ENCODE assay signal across 8 cellular contexts in genomic region chr20:53652859-53653520, GRCh38. TPM values are rescaled to one million over a fixed set of nuclear protein-coding genes. Genes with fewer than 3 reads are reported as not detected.
DNase-seq lines count a peak whose midpoint lies in the region; ATAC-seq and TF ChIP-seq lines count a peak whose summit lies in the region.

No MANE protein-coding gene starts in this region.

- H3K9me3 Mint-ChIP-seq in stimulated activated naive CD8-positive, alpha-beta T cell treated with anti-CD3 and anti-CD28 coated beads, Interleukin-15, Interleukin-2, amounts not matched to agents 100 ng/mL and 50 ng/mL, for 24 hours, result no peaks in the 10 kb centered on the region
- no peaks in the 10 kb centered on the region for H3K9me3 Mint-ChIP-seq in activated CD8-positive, alpha-beta T cell treated with anti-CD3 and anti-CD28 coated beads for 36 hours
- H3K9me3 Mint-ChIP-seq in memory B cell, result no peaks in the 10 kb centered on the region

- no peak for ATAC-seq in stimulated activated naive CD8-positive, alpha-beta T cell treated with anti-CD3 and anti-CD28 coated beads, Interleukin-15, Interleukin-2, amounts not matched to agents 100 U/mL and 50 U/mL, for 24 hours
- peak; percentile 14 for ATAC-seq in activated CD8-positive, alpha-beta T cell treated with anti-CD3 and anti-CD28 coated beads for 36 hours
- ATAC-seq in memory B cell (ENCODE audit: low read depth), result no peak

- no peaks in the 10 kb centered on the region for H3K36me3 Mint-ChIP-seq in stimulated activated naive CD8-positive, alpha-beta T cell treated with anti-CD3 and anti-CD28 coated beads, Interleukin-15, Interleukin-2, amounts not matched to agents 100 ng/mL and 50 ng/mL, for 24 hours (ENCODE audit: low read depth)
- no peaks in the 10 kb centered on the region for H3K36me3 Mint-ChIP-seq in activated CD8-positive, alpha-beta T cell treated with anti-CD3 and anti-CD28 coated beads for 36 hours (ENCODE audit: low read depth)
- no peaks in the 10 kb centered on the region for H3K36me3 Mint-ChIP-seq in memory B cell

- no peaks in the 10 kb centered on the region for H3K27me3 Mint-ChIP-seq in stimulated activated naive CD8-positive, alpha-beta T cell treated with anti-CD3 and anti-CD28 coated beads, Interleukin-15, Interleukin-2, amounts not matched to agents 100 ng/mL and 50 ng/mL, for 24 hours
- H3K27me3 Mint-ChIP-seq in activated CD8-positive, alpha-beta T cell treated with anti-CD3 and anti-CD28 coated beads for 36 hours, result no peaks in the 10 kb centered on the region
- H3K27me3 Mint-ChIP-seq in memory B cell, result no peaks in the 10 kb centered on the region

- intact Hi-C loops in activated CD8-positive, alpha-beta T cell treated with anti-CD3 and anti-CD28 coated beads for 36 hours (cut with micrococcal nuclease), result loop anchor here (5.0 kb wide), 1 partner anchor 61 kb away; the partner anchor contains the start of gene ZNF217

- POLR2A ChIA-PET in activated CD8-positive, alpha-beta T cell treated with anti-CD3 and anti-CD28 coated beads for 36 hours (lab: Charles Lee), result interaction anchor here (1.0 to 1.2 kb wide), 3 partner anchors 40 to 67 kb away, joined by 3 to 4 read pairs (median 3); no protein-coding TSS in a partner anchor

- H3K4me3 Mint-ChIP-seq in stimulated activated naive CD8-positive, alpha-beta T cell treated with anti-CD3 and anti-CD28 coated beads, Interleukin-15, Interleukin-2, amounts not matched to agents 100 ng/mL and 50 ng/mL, for 24 hours, result peak overlapping the region; percentile 79
- H3K4me3 Mint-ChIP-seq in activated CD8-positive, alpha-beta T cell treated with anti-CD3 and anti-CD28 coated beads for 36 hours, result peak overlapping the region; percentile 72
- peak overlapping the region; percentile 77 for H3K4me3 Mint-ChIP-seq in memory B cell

- no peak for TF ChIP-seq CTCF in activated CD8-positive, alpha-beta T cell treated with anti-CD3 and anti-CD28 coated beads for 36 hours (IDR thresholded peaks at IDR 0.05)

- H3K27ac Mint-ChIP-seq in stimulated activated naive CD8-positive, alpha-beta T cell treated with anti-CD3 and anti-CD28 coated beads, Interleukin-15, Interleukin-2, amounts not matched to agents 100 ng/mL and 50 ng/mL, for 24 hours, result peak overlapping the region; percentile 92
- H3K27ac Mint-ChIP-seq in activated CD8-positive, alpha-beta T cell treated with anti-CD3 and anti-CD28 coated beads for 36 hours, result peak overlapping the region; percentile 97
- peak overlapping the region; percentile 99 for H3K27ac Mint-ChIP-seq in memory B cell

- no peak for DNase-seq in stimulated activated naive CD8-positive, alpha-beta T cell treated with anti-CD3 and anti-CD28 coated beads, Interleukin-15, Interleukin-2, amounts not matched to agents 100 U/mL and 50 U/mL, for 24 hours
- no peak for DNase-seq in activated CD8-positive, alpha-beta T cell treated with anti-CD3 and anti-CD28 coated beads for 36 hours
- no peak for DNase-seq in memory B cell (ENCODE audit: low spot score in 2 of 2)
- no peak for DNase-seq in AG08396 (ENCODE audit: low spot score)
- DNase-seq in SHP77 treated with DMSO at 0.1 percent for 48 hours (lab: John Stamatoyannopoulos, UW), result no peak
- DNase-seq in stimulated activated CD4-positive, alpha-beta T cell treated with anti-CD3 and anti-CD28 coated beads, Interleukin-4, amount 100 ng/mL, for 4 hours, result no peak
- DNase-seq in KG1 (lab: John Stamatoyannopoulos, UW), result no peak

- peaks cover 55% of the 10 kb centered on the region for H3K4me1 Mint-ChIP-seq in stimulated activated naive CD8-positive, alpha-beta T cell treated with anti-CD3 and anti-CD28 coated beads, Interleukin-15, Interleukin-2, amounts not matched to agents 100 ng/mL and 50 ng/mL, for 24 hours (ENCODE audit: low read depth)
- H3K4me1 Mint-ChIP-seq in activated CD8-positive, alpha-beta T cell treated with anti-CD3 and anti-CD28 coated beads for 36 hours (ENCODE audit: low read depth), result peaks cover 48% of the 10 kb centered on the region
- peaks cover 33% of the 10 kb centered on the region for H3K4me1 Mint-ChIP-seq in memory B cell

- CTCF ChIA-PET in activated CD8-positive, alpha-beta T cell treated with anti-CD3 and anti-CD28 coated beads for 36 hours (lab: Charles Lee), result interaction anchor here (0.9 to 1.7 kb wide), 8 partner anchors 8 to 287 kb away, joined by 3 to 5 read pairs (median 3); no protein-coding TSS in a partner anchor

RNA-seq across cellular contexts. Expression of gene ZNF217, which starts 59.4 kb away (rescaled TPM):
- total RNA-seq in activated CD8-positive, alpha-beta T cell treated with anti-CD3 and anti-CD28 coated beads for 36 hours, result 10 to 100 TPM; 51.3 to 51.8 TPM
